1 cellular context compared by ENCODE assay signal in the genomic region with DNA sequence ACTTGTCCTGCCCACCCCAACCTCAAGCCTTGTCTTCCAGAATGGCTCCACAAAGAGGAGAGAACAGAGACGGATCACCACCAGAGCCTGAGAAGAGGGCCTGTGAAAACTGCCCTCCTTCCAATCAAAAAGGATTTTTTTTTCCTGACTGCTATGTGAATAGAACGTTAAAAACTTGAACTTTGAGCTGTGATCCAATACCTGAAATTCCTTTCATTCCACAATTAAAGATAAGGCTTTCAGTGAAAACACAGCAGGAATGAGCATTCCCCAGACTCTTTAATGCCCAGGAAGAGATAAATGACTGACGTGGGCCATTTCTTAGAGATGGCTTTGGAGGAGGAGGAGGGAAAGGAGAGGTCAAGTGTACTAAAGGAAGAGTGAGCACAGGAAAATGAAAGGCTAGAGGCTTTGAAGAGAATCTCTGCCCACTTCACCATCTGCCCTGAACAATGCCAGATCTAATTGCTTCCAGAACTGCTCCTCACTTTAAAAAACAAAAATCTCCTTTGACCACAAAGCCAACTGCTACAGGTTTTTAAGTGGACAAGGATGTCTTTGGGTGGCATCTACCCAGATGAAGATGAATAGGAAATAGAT.
TF ChIP-seq lines count a peak whose summit lies in the region.

No MANE protein-coding gene starts in this region.

TF ChIP-seq in HepG2, 621 proteins besides CTCF, POLR2A, EP300 and RAD21 (continued from another document and continues in another):
- TF ChIP-seq, protein P1, sequence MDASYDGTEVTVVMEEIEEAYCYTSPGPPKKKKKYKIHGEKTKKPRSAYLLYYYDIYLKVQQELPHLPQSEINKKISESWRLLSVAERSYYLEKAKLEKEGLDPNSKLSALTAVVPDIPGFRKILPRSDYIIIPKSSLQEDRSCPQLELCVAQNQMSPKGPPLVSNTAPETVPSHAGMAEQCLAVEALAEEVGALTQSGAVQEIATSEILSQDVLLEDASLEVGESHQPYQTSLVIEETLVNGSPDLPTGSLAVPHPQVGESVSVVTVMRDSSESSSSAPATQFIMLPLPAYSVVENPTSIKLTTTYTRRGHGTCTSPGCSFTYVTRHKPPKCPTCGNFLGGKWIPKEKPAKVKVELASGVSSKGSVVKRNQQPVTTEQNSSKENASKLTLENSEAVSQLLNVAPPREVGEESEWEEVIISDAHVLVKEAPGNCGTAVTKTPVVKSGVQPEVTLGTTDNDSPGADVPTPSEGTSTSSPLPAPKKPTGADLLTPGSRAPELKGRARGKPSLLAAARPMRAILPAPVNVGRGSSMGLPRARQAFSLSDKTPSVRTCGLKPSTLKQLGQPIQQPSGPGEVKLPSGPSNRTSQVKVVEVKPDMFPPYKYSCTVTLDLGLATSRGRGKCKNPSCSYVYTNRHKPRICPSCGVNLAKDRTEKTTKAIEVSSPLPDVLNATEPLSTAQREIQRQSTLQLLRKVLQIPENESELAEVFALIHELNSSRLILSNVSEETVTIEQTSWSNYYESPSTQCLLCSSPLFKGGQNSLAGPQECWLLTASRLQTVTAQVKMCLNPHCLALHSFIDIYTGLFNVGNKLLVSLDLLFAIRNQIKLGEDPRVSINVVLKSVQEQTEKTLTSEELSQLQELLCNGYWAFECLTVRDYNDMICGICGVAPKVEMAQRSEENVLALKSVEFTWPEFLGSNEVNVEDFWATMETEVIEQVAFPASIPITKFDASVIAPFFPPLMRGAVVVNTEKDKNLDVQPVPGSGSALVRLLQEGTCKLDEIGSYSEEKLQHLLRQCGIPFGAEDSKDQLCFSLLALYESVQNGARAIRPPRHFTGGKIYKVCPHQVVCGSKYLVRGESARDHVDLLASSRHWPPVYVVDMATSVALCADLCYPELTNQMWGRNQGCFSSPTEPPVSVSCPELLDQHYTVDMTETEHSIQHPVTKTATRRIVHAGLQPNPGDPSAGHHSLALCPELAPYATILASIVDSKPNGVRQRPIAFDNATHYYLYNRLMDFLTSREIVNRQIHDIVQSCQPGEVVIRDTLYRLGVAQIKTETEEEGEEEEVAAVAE (CRISPR knock-in tag; IDR thresholded peaks at IDR 0.05; ENCODE audit: borderline replicate concordance), result peak; percentile 38; the same call in 1 of the 2 replicates
- TF ChIP-seq ZBTB3 (CRISPR knock-in tag; IDR thresholded peaks at IDR 0.05; ENCODE audit: borderline replicate concordance, low read depth) (no peak), RARA (CRISPR knock-in tag; IDR thresholded peaks at IDR 0.05) (peak; percentile 69), ZNF703 (CRISPR knock-in tag; IDR thresholded peaks at IDR 0.05; ENCODE audit: borderline replicate concordance) (no peak), ZNF138 (CRISPR knock-in tag; IDR thresholded peaks at IDR 0.05; ENCODE audit: low read depth) (no peak), ZFP36 (IDR thresholded peaks at IDR 0.05; ENCODE audit: borderline replicate concordance, low read depth, low read length, partially characterized antibody) (no peak), ZNF552 (CRISPR knock-in tag; IDR thresholded peaks at IDR 0.05; ENCODE audit: borderline replicate concordance) (no peak), ZNF790 (CRISPR knock-in tag; IDR thresholded peaks at IDR 0.05; ENCODE audit: borderline replicate concordance) (no peak), GPN1 (CRISPR knock-in tag; IDR thresholded peaks at IDR 0.05; ENCODE audit: borderline replicate concordance) (no peak), YY1 (IDR thresholded peaks at IDR 0.05; ENCODE audit: insufficient read depth, insufficient replicate concordance, low read depth, low read length) (no peak), NR2F6 (IDR thresholded peaks at IDR 0.05) (peak; percentile 40; the same call in 1 of the 2 replicates), NR2F6 (CRISPR knock-in tag; IDR thresholded peaks at IDR 0.05) (peak; percentile 61), SNAPC2 (CRISPR knock-in tag; IDR thresholded peaks at IDR 0.05) (no peak), MLLT10 (CRISPR knock-in tag; IDR thresholded peaks at IDR 0.05) (no peak), KLF6 (CRISPR knock-in tag; IDR thresholded peaks at IDR 0.05) (no peak), ZNF619 (CRISPR knock-in tag; IDR thresholded peaks at IDR 0.05) (no peak), MBNL3 (CRISPR knock-in tag; conservative IDR thresholded peaks at IDR 0.05) (no peak), ZNF557 (CRISPR knock-in tag; IDR thresholded peaks at IDR 0.05) (no peak), ZNF101 (CRISPR knock-in tag; IDR thresholded peaks at IDR 0.05; ENCODE audit: borderline replicate concordance, low read depth) (no peak), ZNF124 (CRISPR knock-in tag; IDR thresholded peaks at IDR 0.05) (0 out of 2 replicates have a peak, but pooled peaks have one; percentile 29), NFRKB (IDR thresholded peaks at IDR 0.05) (no peak), ATF1 (CRISPR knock-in tag; IDR thresholded peaks at IDR 0.05) (peak; percentile 25; the same call in 1 of the 2 replicates), KDM4B (CRISPR knock-in tag; IDR thresholded peaks at IDR 0.05) (no peak), KAT2B (IDR thresholded peaks at IDR 0.05; ENCODE audit: borderline replicate concordance, low read depth, low read length) (no peak), GTF3A (CRISPR knock-in tag; conservative IDR thresholded peaks at IDR 0.05) (no peak), HDAC6 (IDR thresholded peaks at IDR 0.05; ENCODE audit: low read depth, low read length) (no peak), FOXA3 (CRISPR knock-in tag; IDR thresholded peaks at IDR 0.05) (peak; percentile 76), SAP130 (CRISPR knock-in tag; IDR thresholded peaks at IDR 0.05; ENCODE audit: low read depth) (peak; percentile 57), TOPORS (CRISPR knock-in tag; IDR thresholded peaks at IDR 0.05) (no peak)
- TF ChIP-seq, protein P2, sequence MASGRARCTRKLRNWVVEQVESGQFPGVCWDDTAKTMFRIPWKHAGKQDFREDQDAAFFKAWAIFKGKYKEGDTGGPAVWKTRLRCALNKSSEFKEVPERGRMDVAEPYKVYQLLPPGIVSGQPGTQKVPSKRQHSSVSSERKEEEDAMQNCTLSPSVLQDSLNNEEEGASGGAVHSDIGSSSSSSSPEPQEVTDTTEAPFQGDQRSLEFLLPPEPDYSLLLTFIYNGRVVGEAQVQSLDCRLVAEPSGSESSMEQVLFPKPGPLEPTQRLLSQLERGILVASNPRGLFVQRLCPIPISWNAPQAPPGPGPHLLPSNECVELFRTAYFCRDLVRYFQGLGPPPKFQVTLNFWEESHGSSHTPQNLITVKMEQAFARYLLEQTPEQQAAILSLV (CRISPR knock-in tag; IDR thresholded peaks at IDR 0.05; ENCODE audit: borderline replicate concordance), result no peak
- TF ChIP-seq, protein P3, sequence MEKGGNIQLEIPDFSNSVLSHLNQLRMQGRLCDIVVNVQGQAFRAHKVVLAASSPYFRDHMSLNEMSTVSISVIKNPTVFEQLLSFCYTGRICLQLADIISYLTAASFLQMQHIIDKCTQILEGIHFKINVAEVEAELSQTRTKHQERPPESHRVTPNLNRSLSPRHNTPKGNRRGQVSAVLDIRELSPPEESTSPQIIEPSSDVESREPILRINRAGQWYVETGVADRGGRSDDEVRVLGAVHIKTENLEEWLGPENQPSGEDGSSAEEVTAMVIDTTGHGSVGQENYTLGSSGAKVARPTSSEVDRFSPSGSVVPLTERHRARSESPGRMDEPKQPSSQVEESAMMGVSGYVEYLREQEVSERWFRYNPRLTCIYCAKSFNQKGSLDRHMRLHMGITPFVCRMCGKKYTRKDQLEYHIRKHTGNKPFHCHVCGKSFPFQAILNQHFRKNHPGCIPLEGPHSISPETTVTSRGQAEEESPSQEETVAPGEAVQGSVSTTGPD (CRISPR knock-in tag; IDR thresholded peaks at IDR 0.05), result no peak
- TF ChIP-seq, protein P4, sequence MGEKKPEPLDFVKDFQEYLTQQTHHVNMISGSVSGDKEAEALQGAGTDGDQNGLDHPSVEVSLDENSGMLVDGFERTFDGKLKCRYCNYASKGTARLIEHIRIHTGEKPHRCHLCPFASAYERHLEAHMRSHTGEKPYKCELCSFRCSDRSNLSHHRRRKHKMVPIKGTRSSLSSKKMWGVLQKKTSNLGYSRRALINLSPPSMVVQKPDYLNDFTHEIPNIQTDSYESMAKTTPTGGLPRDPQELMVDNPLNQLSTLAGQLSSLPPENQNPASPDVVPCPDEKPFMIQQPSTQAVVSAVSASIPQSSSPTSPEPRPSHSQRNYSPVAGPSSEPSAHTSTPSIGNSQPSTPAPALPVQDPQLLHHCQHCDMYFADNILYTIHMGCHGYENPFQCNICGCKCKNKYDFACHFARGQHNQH (CRISPR knock-in tag; IDR thresholded peaks at IDR 0.05), result no peak; the same call in 1 of the 2 replicates
- TF ChIP-seq, protein P5, sequence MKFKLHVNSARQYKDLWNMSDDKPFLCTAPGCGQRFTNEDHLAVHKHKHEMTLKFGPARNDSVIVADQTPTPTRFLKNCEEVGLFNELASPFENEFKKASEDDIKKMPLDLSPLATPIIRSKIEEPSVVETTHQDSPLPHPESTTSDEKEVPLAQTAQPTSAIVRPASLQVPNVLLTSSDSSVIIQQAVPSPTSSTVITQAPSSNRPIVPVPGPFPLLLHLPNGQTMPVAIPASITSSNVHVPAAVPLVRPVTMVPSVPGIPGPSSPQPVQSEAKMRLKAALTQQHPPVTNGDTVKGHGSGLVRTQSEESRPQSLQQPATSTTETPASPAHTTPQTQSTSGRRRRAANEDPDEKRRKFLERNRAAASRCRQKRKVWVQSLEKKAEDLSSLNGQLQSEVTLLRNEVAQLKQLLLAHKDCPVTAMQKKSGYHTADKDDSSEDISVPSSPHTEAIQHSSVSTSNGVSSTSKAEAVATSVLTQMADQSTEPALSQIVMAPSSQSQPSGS (CRISPR knock-in tag; IDR thresholded peaks at IDR 0.05), result no peak
- TF ChIP-seq, protein P6, sequence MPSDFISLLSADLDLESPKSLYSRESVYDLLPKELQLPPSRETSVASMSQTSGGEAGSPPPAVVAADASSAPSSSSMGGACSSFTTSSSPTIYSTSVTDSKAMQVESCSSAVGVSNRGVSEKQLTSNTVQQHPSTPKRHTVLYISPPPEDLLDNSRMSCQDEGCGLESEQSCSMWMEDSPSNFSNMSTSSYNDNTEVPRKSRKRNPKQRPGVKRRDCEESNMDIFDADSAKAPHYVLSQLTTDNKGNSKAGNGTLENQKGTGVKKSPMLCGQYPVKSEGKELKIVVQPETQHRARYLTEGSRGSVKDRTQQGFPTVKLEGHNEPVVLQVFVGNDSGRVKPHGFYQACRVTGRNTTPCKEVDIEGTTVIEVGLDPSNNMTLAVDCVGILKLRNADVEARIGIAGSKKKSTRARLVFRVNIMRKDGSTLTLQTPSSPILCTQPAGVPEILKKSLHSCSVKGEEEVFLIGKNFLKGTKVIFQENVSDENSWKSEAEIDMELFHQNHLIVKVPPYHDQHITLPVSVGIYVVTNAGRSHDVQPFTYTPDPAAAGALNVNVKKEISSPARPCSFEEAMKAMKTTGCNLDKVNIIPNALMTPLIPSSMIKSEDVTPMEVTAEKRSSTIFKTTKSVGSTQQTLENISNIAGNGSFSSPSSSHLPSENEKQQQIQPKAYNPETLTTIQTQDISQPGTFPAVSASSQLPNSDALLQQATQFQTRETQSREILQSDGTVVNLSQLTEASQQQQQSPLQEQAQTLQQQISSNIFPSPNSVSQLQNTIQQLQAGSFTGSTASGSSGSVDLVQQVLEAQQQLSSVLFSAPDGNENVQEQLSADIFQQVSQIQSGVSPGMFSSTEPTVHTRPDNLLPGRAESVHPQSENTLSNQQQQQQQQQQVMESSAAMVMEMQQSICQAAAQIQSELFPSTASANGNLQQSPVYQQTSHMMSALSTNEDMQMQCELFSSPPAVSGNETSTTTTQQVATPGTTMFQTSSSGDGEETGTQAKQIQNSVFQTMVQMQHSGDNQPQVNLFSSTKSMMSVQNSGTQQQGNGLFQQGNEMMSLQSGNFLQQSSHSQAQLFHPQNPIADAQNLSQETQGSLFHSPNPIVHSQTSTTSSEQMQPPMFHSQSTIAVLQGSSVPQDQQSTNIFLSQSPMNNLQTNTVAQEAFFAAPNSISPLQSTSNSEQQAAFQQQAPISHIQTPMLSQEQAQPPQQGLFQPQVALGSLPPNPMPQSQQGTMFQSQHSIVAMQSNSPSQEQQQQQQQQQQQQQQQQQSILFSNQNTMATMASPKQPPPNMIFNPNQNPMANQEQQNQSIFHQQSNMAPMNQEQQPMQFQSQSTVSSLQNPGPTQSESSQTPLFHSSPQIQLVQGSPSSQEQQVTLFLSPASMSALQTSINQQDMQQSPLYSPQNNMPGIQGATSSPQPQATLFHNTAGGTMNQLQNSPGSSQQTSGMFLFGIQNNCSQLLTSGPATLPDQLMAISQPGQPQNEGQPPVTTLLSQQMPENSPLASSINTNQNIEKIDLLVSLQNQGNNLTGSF (CRISPR knock-in tag; IDR thresholded peaks at IDR 0.05), result no peak
- TF ChIP-seq, protein P7, sequence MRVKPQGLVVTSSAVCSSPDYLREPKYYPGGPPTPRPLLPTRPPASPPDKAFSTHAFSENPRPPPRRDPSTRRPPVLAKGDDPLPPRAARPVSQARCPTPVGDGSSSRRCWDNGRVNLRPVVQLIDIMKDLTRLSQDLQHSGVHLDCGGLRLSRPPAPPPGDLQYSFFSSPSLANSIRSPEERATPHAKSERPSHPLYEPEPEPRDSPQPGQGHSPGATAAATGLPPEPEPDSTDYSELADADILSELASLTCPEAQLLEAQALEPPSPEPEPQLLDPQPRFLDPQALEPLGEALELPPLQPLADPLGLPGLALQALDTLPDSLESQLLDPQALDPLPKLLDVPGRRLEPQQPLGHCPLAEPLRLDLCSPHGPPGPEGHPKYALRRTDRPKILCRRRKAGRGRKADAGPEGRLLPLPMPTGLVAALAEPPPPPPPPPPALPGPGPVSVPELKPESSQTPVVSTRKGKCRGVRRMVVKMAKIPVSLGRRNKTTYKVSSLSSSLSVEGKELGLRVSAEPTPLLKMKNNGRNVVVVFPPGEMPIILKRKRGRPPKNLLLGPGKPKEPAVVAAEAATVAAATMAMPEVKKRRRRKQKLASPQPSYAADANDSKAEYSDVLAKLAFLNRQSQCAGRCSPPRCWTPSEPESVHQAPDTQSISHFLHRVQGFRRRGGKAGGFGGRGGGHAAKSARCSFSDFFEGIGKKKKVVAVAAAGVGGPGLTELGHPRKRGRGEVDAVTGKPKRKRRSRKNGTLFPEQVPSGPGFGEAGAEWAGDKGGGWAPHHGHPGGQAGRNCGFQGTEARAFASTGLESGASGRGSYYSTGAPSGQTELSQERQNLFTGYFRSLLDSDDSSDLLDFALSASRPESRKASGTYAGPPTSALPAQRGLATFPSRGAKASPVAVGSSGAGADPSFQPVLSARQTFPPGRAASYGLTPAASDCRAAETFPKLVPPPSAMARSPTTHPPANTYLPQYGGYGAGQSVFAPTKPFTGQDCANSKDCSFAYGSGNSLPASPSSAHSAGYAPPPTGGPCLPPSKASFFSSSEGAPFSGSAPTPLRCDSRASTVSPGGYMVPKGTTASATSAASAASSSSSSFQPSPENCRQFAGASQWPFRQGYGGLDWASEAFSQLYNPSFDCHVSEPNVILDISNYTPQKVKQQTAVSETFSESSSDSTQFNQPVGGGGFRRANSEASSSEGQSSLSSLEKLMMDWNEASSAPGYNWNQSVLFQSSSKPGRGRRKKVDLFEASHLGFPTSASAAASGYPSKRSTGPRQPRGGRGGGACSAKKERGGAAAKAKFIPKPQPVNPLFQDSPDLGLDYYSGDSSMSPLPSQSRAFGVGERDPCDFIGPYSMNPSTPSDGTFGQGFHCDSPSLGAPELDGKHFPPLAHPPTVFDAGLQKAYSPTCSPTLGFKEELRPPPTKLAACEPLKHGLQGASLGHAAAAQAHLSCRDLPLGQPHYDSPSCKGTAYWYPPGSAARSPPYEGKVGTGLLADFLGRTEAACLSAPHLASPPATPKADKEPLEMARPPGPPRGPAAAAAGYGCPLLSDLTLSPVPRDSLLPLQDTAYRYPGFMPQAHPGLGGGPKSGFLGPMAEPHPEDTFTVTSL (CRISPR knock-in tag; IDR thresholded peaks at IDR 0.05; ENCODE audit: borderline replicate concordance), result peak; percentile 88; the same call in 1 of the 2 replicates
